In the genomic region with DNA sequence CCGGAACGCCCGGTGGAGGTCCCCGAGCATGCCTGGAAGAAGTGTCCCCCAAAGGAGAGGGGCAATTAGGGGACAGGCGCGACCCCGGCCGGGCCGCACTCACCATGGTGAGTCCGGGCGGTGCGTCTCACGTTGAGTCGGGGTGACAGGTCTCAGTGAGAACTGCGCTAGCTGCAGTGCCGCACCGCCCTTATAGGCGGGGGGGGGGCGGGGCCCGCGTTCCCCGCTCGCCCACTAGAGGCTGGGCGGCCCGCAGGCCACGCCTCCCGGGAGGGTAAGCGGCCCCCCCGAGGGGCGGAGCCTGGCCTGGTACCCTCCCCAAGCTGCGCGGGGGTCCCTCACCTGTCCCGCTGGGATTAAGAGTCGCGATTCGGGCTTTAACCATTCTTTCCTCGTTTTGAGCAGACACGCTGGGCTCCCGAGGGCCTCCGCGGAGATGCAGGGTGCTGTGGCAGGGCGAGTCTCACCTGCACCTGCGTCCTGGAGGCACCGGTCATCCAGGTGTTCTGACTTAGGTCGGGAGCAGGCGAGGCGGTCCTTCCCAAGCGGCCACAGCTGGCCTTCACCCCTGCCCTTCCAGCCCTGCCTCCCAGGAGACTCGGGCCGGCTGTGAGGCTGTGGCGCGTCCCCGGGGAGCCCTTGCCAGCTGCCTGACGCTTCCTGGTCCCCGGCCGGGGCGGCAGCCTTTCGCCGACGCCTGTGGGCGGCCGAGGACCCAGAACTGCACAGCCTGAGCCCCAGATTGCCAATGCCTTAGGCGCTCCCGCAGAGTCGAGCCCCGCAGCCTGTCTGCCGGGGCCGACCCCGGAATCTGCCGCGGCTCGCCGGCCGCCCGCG, we compare ENCODE assay signal across 1 cellular context.
TF ChIP-seq lines count a peak whose summit lies in the region.

A gene (minus strand): TSS at position 166 of the 837 bp plus-strand sequence. CDS start 60 bp downstream, at position 106.

TF ChIP-seq in HepG2, 621 proteins besides CTCF, POLR2A, EP300 and RAD21 (continued from another document and continues in another):
- TF ChIP-seq, protein P1, sequence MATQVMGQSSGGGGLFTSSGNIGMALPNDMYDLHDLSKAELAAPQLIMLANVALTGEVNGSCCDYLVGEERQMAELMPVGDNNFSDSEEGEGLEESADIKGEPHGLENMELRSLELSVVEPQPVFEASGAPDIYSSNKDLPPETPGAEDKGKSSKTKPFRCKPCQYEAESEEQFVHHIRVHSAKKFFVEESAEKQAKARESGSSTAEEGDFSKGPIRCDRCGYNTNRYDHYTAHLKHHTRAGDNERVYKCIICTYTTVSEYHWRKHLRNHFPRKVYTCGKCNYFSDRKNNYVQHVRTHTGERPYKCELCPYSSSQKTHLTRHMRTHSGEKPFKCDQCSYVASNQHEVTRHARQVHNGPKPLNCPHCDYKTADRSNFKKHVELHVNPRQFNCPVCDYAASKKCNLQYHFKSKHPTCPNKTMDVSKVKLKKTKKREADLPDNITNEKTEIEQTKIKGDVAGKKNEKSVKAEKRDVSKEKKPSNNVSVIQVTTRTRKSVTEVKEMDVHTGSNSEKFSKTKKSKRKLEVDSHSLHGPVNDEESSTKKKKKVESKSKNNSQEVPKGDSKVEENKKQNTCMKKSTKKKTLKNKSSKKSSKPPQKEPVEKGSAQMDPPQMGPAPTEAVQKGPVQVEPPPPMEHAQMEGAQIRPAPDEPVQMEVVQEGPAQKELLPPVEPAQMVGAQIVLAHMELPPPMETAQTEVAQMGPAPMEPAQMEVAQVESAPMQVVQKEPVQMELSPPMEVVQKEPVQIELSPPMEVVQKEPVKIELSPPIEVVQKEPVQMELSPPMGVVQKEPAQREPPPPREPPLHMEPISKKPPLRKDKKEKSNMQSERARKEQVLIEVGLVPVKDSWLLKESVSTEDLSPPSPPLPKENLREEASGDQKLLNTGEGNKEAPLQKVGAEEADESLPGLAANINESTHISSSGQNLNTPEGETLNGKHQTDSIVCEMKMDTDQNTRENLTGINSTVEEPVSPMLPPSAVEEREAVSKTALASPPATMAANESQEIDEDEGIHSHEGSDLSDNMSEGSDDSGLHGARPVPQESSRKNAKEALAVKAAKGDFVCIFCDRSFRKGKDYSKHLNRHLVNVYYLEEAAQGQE (IDR thresholded peaks at IDR 0.05; ENCODE audit: borderline replicate concordance in 1 of 2, low read depth in 1 of 2, low read length in 2 of 2): peak in 1 of 2 experiments; percentile 21; a peak in 1 of 4 replicates
- TF ChIP-seq ZNF619 (CRISPR knock-in tag; IDR thresholded peaks at IDR 0.05) (no peak), REPIN1 (CRISPR knock-in tag; IDR thresholded peaks at IDR 0.05; ENCODE audit: borderline replicate concordance, low read depth) (no peak), PHF5A (CRISPR knock-in tag; IDR thresholded peaks at IDR 0.05; ENCODE audit: low read depth, unreplicated experiment) (no peak), ZBTB8A (CRISPR knock-in tag; IDR thresholded peaks at IDR 0.05; ENCODE audit: borderline replicate concordance, low read depth) (no peak), ZNF337 (CRISPR knock-in tag; IDR thresholded peaks at IDR 0.05; ENCODE audit: borderline replicate concordance, low read depth) (0 out of 2 replicates have a peak, but pooled peaks have one; percentile 40), ZNF660 (CRISPR knock-in tag; IDR thresholded peaks at IDR 0.05; ENCODE audit: borderline replicate concordance, low read depth) (no peak), CBX1 (IDR thresholded peaks at IDR 0.05; ENCODE audit: low read depth) (no peak), ZNF781 (CRISPR knock-in tag; IDR thresholded peaks at IDR 0.05; ENCODE audit: borderline replicate concordance, not compliant biosample characterization) (peak; percentile 49), ZNF207 (IDR thresholded peaks at IDR 0.05; ENCODE audit: borderline replicate concordance) (no peak), NCOA5 (CRISPR knock-in tag; IDR thresholded peaks at IDR 0.05) (no peak)
- TF ChIP-seq, protein P2, sequence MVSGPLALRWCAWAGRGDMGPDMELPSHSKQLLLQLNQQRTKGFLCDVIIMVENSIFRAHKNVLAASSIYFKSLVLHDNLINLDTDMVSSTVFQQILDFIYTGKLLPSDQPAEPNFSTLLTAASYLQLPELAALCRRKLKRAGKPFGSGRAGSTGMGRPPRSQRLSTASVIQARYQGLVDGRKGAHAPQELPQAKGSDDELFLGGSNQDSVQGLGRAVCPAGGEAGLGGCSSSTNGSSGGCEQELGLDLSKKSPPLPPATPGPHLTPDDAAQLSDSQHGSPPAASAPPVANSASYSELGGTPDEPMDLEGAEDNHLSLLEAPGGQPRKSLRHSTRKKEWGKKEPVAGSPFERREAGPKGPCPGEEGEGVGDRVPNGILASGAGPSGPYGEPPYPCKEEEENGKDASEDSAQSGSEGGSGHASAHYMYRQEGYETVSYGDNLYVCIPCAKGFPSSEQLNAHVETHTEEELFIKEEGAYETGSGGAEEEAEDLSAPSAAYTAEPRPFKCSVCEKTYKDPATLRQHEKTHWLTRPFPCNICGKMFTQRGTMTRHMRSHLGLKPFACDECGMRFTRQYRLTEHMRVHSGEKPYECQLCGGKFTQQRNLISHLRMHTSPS (CRISPR knock-in tag; IDR thresholded peaks at IDR 0.05; ENCODE audit: low read depth): no peak
- TF ChIP-seq, protein P3, sequence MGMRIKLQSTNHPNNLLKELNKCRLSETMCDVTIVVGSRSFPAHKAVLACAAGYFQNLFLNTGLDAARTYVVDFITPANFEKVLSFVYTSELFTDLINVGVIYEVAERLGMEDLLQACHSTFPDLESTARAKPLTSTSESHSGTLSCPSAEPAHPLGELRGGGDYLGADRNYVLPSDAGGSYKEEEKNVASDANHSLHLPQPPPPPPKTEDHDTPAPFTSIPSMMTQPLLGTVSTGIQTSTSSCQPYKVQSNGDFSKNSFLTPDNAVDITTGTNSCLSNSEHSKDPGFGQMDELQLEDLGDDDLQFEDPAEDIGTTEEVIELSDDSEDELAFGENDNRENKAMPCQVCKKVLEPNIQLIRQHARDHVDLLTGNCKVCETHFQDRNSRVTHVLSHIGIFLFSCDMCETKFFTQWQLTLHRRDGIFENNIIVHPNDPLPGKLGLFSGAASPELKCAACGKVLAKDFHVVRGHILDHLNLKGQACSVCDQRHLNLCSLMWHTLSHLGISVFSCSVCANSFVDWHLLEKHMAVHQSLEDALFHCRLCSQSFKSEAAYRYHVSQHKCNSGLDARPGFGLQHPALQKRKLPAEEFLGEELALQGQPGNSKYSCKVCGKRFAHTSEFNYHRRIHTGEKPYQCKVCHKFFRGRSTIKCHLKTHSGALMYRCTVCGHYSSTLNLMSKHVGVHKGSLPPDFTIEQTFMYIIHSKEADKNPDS (CRISPR knock-in tag; IDR thresholded peaks at IDR 0.05): 0 out of 2 replicates have a peak, but pooled peaks have one; percentile 65
- TF ChIP-seq, protein P4, sequence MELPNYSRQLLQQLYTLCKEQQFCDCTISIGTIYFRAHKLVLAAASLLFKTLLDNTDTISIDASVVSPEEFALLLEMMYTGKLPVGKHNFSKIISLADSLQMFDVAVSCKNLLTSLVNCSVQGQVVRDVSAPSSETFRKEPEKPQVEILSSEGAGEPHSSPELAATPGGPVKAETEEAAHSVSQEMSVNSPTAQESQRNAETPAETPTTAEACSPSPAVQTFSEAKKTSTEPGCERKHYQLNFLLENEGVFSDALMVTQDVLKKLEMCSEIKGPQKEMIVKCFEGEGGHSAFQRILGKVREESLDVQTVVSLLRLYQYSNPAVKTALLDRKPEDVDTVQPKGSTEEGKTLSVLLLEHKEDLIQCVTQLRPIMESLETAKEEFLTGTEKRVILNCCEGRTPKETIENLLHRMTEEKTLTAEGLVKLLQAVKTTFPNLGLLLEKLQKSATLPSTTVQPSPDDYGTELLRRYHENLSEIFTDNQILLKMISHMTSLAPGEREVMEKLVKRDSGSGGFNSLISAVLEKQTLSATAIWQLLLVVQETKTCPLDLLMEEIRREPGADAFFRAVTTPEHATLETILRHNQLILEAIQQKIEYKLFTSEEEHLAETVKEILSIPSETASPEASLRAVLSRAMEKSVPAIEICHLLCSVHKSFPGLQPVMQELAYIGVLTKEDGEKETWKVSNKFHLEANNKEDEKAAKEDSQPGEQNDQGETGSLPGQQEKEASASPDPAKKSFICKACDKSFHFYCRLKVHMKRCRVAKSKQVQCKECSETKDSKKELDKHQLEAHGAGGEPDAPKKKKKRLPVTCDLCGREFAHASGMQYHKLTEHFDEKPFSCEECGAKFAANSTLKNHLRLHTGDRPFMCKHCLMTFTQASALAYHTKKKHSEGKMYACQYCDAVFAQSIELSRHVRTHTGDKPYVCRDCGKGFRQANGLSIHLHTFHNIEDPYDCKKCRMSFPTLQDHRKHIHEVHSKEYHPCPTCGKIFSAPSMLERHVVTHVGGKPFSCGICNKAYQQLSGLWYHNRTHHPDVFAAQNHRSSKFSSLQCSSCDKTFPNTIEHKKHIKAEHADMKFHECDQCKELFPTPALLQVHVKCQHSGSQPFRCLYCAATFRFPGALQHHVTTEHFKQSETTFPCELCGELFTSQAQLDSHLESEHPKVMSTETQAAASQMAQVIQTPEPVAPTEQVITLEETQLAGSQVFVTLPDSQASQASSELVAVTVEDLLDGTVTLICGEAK (IDR thresholded peaks at IDR 0.05): no peak
- TF ChIP-seq, protein P4 (CRISPR knock-in tag; IDR thresholded peaks at IDR 0.05): no peak
- TF ChIP-seq, protein P5, sequence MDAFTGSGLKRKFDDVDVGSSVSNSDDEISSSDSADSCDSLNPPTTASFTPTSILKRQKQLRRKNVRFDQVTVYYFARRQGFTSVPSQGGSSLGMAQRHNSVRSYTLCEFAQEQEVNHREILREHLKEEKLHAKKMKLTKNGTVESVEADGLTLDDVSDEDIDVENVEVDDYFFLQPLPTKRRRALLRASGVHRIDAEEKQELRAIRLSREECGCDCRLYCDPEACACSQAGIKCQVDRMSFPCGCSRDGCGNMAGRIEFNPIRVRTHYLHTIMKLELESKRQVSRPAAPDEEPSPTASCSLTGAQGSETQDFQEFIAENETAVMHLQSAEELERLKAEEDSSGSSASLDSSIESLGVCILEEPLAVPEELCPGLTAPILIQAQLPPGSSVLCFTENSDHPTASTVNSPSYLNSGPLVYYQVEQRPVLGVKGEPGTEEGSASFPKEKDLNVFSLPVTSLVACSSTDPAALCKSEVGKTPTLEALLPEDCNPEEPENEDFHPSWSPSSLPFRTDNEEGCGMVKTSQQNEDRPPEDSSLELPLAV (CRISPR knock-in tag; conservative IDR thresholded peaks at IDR 0.05; ENCODE audit: low read depth): no peak
- TF ChIP-seq, protein P6, sequence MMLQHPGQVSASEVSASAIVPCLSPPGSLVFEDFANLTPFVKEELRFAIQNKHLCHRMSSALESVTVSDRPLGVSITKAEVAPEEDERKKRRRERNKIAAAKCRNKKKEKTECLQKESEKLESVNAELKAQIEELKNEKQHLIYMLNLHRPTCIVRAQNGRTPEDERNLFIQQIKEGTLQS (CRISPR knock-in tag; IDR thresholded peaks at IDR 0.05): no peak
- TF ChIP-seq, protein P7, sequence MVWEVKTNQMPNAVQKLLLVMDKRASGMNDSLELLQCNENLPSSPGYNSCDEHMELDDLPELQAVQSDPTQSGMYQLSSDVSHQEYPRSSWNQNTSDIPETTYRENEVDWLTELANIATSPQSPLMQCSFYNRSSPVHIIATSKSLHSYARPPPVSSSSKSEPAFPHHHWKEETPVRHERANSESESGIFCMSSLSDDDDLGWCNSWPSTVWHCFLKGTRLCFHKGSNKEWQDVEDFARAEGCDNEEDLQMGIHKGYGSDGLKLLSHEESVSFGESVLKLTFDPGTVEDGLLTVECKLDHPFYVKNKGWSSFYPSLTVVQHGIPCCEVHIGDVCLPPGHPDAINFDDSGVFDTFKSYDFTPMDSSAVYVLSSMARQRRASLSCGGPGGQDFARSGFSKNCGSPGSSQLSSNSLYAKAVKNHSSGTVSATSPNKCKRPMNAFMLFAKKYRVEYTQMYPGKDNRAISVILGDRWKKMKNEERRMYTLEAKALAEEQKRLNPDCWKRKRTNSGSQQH (CRISPR knock-in tag; IDR thresholded peaks at IDR 0.05; ENCODE audit: low read depth): peak; percentile 51; the same call in 1 of the 2 replicates
- TF ChIP-seq, protein P8, sequence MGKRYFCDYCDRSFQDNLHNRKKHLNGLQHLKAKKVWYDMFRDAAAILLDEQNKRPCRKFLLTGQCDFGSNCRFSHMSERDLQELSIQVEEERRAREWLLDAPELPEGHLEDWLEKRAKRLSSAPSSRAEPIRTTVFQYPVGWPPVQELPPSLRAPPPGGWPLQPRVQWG (CRISPR knock-in tag; IDR thresholded peaks at IDR 0.05; ENCODE audit: borderline replicate concordance, low read depth): no peak
- TF ChIP-seq, protein P9, sequence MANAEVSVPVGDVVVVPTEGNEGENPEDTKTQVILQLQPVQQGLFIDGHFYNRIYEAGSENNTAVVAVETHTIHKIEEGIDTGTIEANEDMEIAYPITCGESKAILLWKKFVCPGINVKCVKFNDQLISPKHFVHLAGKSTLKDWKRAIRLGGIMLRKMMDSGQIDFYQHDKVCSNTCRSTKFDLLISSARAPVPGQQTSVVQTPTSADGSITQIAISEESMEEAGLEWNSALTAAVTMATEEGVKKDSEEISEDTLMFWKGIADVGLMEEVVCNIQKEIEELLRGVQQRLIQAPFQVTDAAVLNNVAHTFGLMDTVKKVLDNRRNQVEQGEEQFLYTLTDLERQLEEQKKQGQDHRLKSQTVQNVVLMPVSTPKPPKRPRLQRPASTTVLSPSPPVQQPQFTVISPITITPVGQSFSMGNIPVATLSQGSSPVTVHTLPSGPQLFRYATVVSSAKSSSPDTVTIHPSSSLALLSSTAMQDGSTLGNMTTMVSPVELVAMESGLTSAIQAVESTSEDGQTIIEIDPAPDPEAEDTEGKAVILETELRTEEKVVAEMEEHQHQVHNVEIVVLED (CRISPR knock-in tag; IDR thresholded peaks at IDR 0.05; ENCODE audit: borderline replicate concordance): peak; percentile 64
- TF ChIP-seq, protein P10, sequence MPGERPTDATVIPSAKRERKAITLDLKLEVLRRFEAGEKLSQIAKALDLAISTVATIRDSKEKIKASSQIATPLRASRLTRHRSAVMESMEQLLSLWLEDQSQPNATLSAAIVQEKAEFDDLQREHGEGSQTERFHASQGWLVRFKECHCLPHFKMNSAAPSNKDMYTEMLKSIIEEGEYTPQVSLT (CRISPR knock-in tag; IDR thresholded peaks at IDR 0.05; ENCODE audit: borderline replicate concordance, low read depth): no peak
